Comparison of ENCODE assay signal across 9 cellular contexts in genomic region chr7:25861704-25862253, GRCh38.
DNase-seq lines count a peak whose midpoint lies in the region; ATAC-seq and TF ChIP-seq lines count a peak whose summit lies in the region.
"Had no signal": no experiment of that assay in that cellular context is flagged by ENCODE, and none has a peak within 500 bp of the region (broad histone marks: within the 10 kb centered on the region; RNA-seq: fewer than 3 reads in every experiment).

No MANE protein-coding gene starts in this region.

- POLR2A ChIA-PET in activated CD4-positive, alpha-beta T cell treated with anti-CD3 and anti-CD28 coated beads, Interleukin-2, amount 10 ng/mL, durations not matched to agents 7 days and 5 days (lab: Charles Lee), result no interaction called here

- no peak for TF ChIP-seq CTCF in endothelial cell (IDR thresholded peaks at IDR 0.05; ENCODE audit: unreplicated experiment)

- H3K4me3 Mint-ChIP-seq in activated CD4-positive, alpha-beta T cell treated with anti-CD3 and anti-CD28 coated beads, Interleukin-2, amount 10 ng/mL, durations not matched to agents 7 days and 5 days, result peak overlapping the region; percentile 76
- H3K4me3 Mint-ChIP-seq in endothelial cell (ENCODE audit: unreplicated experiment), result peak overlapping the region; percentile 32
- H3K4me3 Mint-ChIP-seq in stimulated activated memory B cell treated with anti-CD40 and anti-IgM and Interleukin-4, amounts not matched to agents 10 μg/mL and 1 μg/mL and 100 μg/mL, for 72 hours, result peak overlapping the region; percentile 77

- H3K4me1 Mint-ChIP-seq in activated CD4-positive, alpha-beta T cell treated with anti-CD3 and anti-CD28 coated beads, Interleukin-2, amount 10 ng/mL, durations not matched to agents 7 days and 5 days, result peaks cover 44% of the 10 kb centered on the region
- H3K4me1 Mint-ChIP-seq in endothelial cell (ENCODE audit: unreplicated experiment), result peaks cover 25% of the 10 kb centered on the region
- H3K4me1 Mint-ChIP-seq in stimulated activated memory B cell treated with anti-CD40 and anti-IgM and Interleukin-4, amounts not matched to agents 10 μg/mL and 1 μg/mL and 100 μg/mL, for 72 hours, result peaks cover 11% of the 10 kb centered on the region

- peaks cover 43% of the 10 kb centered on the region for H3K27me3 Mint-ChIP-seq in activated CD4-positive, alpha-beta T cell treated with anti-CD3 and anti-CD28 coated beads, Interleukin-2, amount 10 ng/mL, durations not matched to agents 7 days and 5 days
- peaks cover 5% of the 10 kb centered on the region for H3K27me3 Mint-ChIP-seq in endothelial cell (ENCODE audit: unreplicated experiment)
- peaks cover 28% of the 10 kb centered on the region for H3K27me3 Mint-ChIP-seq in stimulated activated memory B cell treated with anti-CD40 and anti-IgM and Interleukin-4, amounts not matched to agents 10 μg/mL and 1 μg/mL and 100 μg/mL, for 72 hours

- DNase-seq in activated CD4-positive, alpha-beta T cell treated with anti-CD3 and anti-CD28 coated beads, Interleukin-2, amount 10 ng/mL, durations not matched to agents 7 days and 5 days, result no peak
- no peak for DNase-seq in activated CD4-positive, alpha-beta T cell treated with anti-CD3 and anti-CD28 coated beads, Interleukin-2, amount 50 U/mL, for 4 hours
- peak; percentile 26 for DNase-seq in RPMI7951 (ENCODE audit: low read depth)
- DNase-seq in endothelial cell (ENCODE audit: low spot score), result no peak
- no peak for DNase-seq in NCI-H446 treated with DMSO at 0.1 percent for 48 hours (lab: John Stamatoyannopoulos, UW)
- DNase-seq: cortex of kidney had no signal

- H3K27ac Mint-ChIP-seq in activated CD4-positive, alpha-beta T cell treated with anti-CD3 and anti-CD28 coated beads, Interleukin-2, amount 10 ng/mL, durations not matched to agents 7 days and 5 days, result peak overlapping the region; percentile 83
- no peak overlapping the region for H3K27ac Mint-ChIP-seq in endothelial cell (ENCODE audit: unreplicated experiment)
- no peak overlapping the region for H3K27ac Mint-ChIP-seq in stimulated activated memory B cell treated with anti-CD40 and anti-IgM and Interleukin-4, amounts not matched to agents 10 μg/mL and 1 μg/mL and 100 μg/mL, for 72 hours

- H3K36me3 Mint-ChIP-seq in activated CD4-positive, alpha-beta T cell treated with anti-CD3 and anti-CD28 coated beads, Interleukin-2, amount 10 ng/mL, durations not matched to agents 7 days and 5 days (ENCODE audit: low read depth), result peaks cover 11% of the 10 kb centered on the region
- no peaks in the 10 kb centered on the region for H3K36me3 Mint-ChIP-seq in endothelial cell (ENCODE audit: low read depth, unreplicated experiment)
- H3K36me3 Mint-ChIP-seq in stimulated activated memory B cell treated with anti-CD40 and anti-IgM and Interleukin-4, amounts not matched to agents 10 μg/mL and 1 μg/mL and 100 μg/mL, for 72 hours, result peaks cover 6% of the 10 kb centered on the region

- CTCF ChIA-PET in activated CD4-positive, alpha-beta T cell treated with anti-CD3 and anti-CD28 coated beads, Interleukin-2, amount 10 ng/mL, durations not matched to agents 7 days and 5 days (lab: Charles Lee), result interaction anchor here (0.7 to 1.9 kb wide), 5 partner anchors 10 to 291 kb away, joined by 3 to 11 read pairs (median 4); partner anchors contain the start of gene NFE2L3

- ATAC-seq in stimulated activated memory B cell treated with anti-CD40 and anti-IgM and Interleukin-4, amounts not matched to agents 10 μg/mL and 1 μg/mL and 100 μg/mL, for 72 hours, result no peak
- ATAC-seq in HG03135 (IDR thresholded peaks at IDR 0.05; ENCODE audit: unreplicated experiment) (no peak), HG02970 (IDR thresholded peaks at IDR 0.05; ENCODE audit: low FRiP score, unreplicated experiment) (no peak)

- H3K9me3 Mint-ChIP-seq in activated CD4-positive, alpha-beta T cell treated with anti-CD3 and anti-CD28 coated beads, Interleukin-2, amount 10 ng/mL, durations not matched to agents 7 days and 5 days, result peaks cover 20% of the 10 kb centered on the region
- H3K9me3 Mint-ChIP-seq in endothelial cell (ENCODE audit: unreplicated experiment), result no peaks in the 10 kb centered on the region
- peaks cover 4% of the 10 kb centered on the region for H3K9me3 Mint-ChIP-seq in stimulated activated memory B cell treated with anti-CD40 and anti-IgM and Interleukin-4, amounts not matched to agents 10 μg/mL and 1 μg/mL and 100 μg/mL, for 72 hours
